In genomic region chr16:87496101-87496801, GRCh38 we compare ENCODE assay signal across 12 cellular contexts. TPM values are rescaled to one million over a fixed set of nuclear protein-coding genes. Genes with fewer than 3 reads are reported as not detected.
DNase-seq lines count a peak whose midpoint lies in the region; ATAC-seq and TF ChIP-seq lines count a peak whose summit lies in the region.
"Had no signal": no experiment of that assay in that cellular context is flagged by ENCODE, and none has a peak within 500 bp of the region (broad histone marks: within the 10 kb centered on the region; RNA-seq: fewer than 3 reads in every experiment).

No MANE protein-coding gene starts in this region.

- peaks cover 5% of the 10 kb centered on the region for H3K4me1 ChIP-seq in smooth muscle cell (ENCODE audit: low read depth)
- H3K4me1 ChIP-seq: breast epithelium had no signal

- H2AFZ ChIP-seq in smooth muscle cell (ENCODE audit: low read depth) = no peak overlapping the region

- POLR2A ChIA-PET in HEK293T (lab: Yijun Ruan, JAX) = no interaction called here

- H3K27me3 ChIP-seq in smooth muscle cell (ENCODE audit: low read depth) = no peaks in the 10 kb centered on the region
- H3K27me3 ChIP-seq: breast epithelium had no signal

- H3K4me1 Mint-ChIP-seq in central memory CD8-positive, alpha-beta T cell = peaks cover 31% of the 10 kb centered on the region
- peaks cover 26 to 44% of the 10 kb centered on the region in 2 donors for H3K4me1 Mint-ChIP-seq in stimulated activated naive B cell treated with anti-CD40 and anti-IgM and Interleukin-4, amounts not matched to agents 10 μg/mL and 1 μg/mL and 100 μg/mL, for 72 hours

- ATAC-seq in HG02759 (IDR thresholded peaks at IDR 0.05; ENCODE audit: unreplicated experiment) (peak; percentile 33), HG03095 (IDR thresholded peaks at IDR 0.05; ENCODE audit: unreplicated experiment) (no peak)
- peak; percentile 3 for ATAC-seq in central memory CD8-positive, alpha-beta T cell (replicated peaks; ENCODE audit: extremely low read depth, poor library complexity, severe bottlenecking)
- peak; percentile 80 to 83 for ATAC-seq in stimulated activated naive B cell treated with anti-CD40 and anti-IgM and Interleukin-4, amounts not matched to agents 10 μg/mL and 1 μg/mL and 100 μg/mL, for 72 hours (replicated peaks)
- ATAC-seq: naive thymus-derived CD8-positive, alpha-beta T cell had no signal

- no peak overlapping the region for H3K4me2 ChIP-seq in smooth muscle cell

- no peak for TF ChIP-seq CTCF in smooth muscle cell (IDR thresholded peaks at IDR 0.05; ENCODE audit: borderline replicate concordance, insufficient read depth, poor library complexity, severe bottlenecking)

- no peaks in the 10 kb centered on the region for H3K9me3 Mint-ChIP-seq in central memory CD8-positive, alpha-beta T cell
- no peaks in the 10 kb centered on the region for H3K9me3 Mint-ChIP-seq in stimulated activated naive B cell treated with anti-CD40 and anti-IgM and Interleukin-4, amounts not matched to agents 10 μg/mL and 1 μg/mL and 100 μg/mL, for 72 hours
- H3K9me3 Mint-ChIP-seq: naive thymus-derived CD8-positive, alpha-beta T cell had no signal

- H3F3A ChIP-seq in smooth muscle cell (ENCODE audit: low read depth) = peaks cover 8% of the 10 kb centered on the region

- peak; percentile 51 for DNase-seq in activated naive CD4-positive, alpha-beta T cell treated with Interleukin-2 at 50 U/mL for 16 hours
- DNase-seq in activated naive CD4-positive, alpha-beta T cell treated with anti-CD3 and anti-CD28 coated beads, Interleukin-2, amount 50 U/mL, for 16 hours = no peak
- DNase-seq in central memory CD8-positive, alpha-beta T cell (ENCODE audit: low spot score in 2 of 2) = peak in 1 of 2 donors; percentile 13
- peak; percentile 68 for DNase-seq in stimulated activated naive B cell treated with anti-CD40 and anti-IgM and Interleukin-4, amounts not matched to agents 10 μg/mL and 1 μg/mL and 100 μg/mL, for 72 hours
- DNase-seq in smooth muscle cell (lab: John Stamatoyannopoulos, UW; ENCODE audit: unreplicated experiment) (no peak), HEK293T (ENCODE audit: extremely low spot score) (no peak)
- DNase-seq: NCI-H1417 treated with DMSO at 0.1 percent for 48 hours, NCI-H82 had no signal

- no peak overlapping the region for H3K27ac ChIP-seq in smooth muscle cell (ENCODE audit: low read depth)
- H3K27ac ChIP-seq: breast epithelium had no signal

- H3K79me2 ChIP-seq in smooth muscle cell (ENCODE audit: low read depth) = peaks cover 5% of the 10 kb centered on the region

- 89% methylated on average over 13 of the region's 13 CpGs for WGBS in smooth muscle cell (ENCODE audit: low lambda C conversion rate)

- CTCF ChIA-PET in HEK293T (lab: Yijun Ruan, JAX) = interaction anchor here (1.0 kb wide), 1 partner anchor 75 kb away, joined by 3 read pairs; no protein-coding TSS in a partner anchor

- H3K4me3 Mint-ChIP-seq in central memory CD8-positive, alpha-beta T cell = peak overlapping the region; percentile 54
- H3K4me3 Mint-ChIP-seq in stimulated activated naive B cell treated with anti-CD40 and anti-IgM and Interleukin-4, amounts not matched to agents 10 μg/mL and 1 μg/mL and 100 μg/mL, for 72 hours = peak overlapping the region; percentile 31 to 55

- peaks cover 9% of the 10 kb centered on the region for H3K36me3 Mint-ChIP-seq in central memory CD8-positive, alpha-beta T cell (ENCODE audit: insufficient read depth)
- H3K36me3 Mint-ChIP-seq in stimulated activated naive B cell treated with anti-CD40 and anti-IgM and Interleukin-4, amounts not matched to agents 10 μg/mL and 1 μg/mL and 100 μg/mL, for 72 hours = peaks cover 2% of the 10 kb centered on the region in 2 donors
- H3K36me3 Mint-ChIP-seq: naive thymus-derived CD8-positive, alpha-beta T cell had no signal

- H3K27me3 Mint-ChIP-seq in central memory CD8-positive, alpha-beta T cell = no peaks in the 10 kb centered on the region
- peaks cover 52 to 67% of the 10 kb centered on the region in 2 donors for H3K27me3 Mint-ChIP-seq in stimulated activated naive B cell treated with anti-CD40 and anti-IgM and Interleukin-4, amounts not matched to agents 10 μg/mL and 1 μg/mL and 100 μg/mL, for 72 hours

- H3K27ac Mint-ChIP-seq in central memory CD8-positive, alpha-beta T cell (ENCODE audit: low read depth) = peak overlapping the region; percentile 81
- peak overlapping the region; percentile 84 for H3K27ac Mint-ChIP-seq in stimulated activated naive B cell treated with anti-CD40 and anti-IgM and Interleukin-4, amounts not matched to agents 10 μg/mL and 1 μg/mL and 100 μg/mL, for 72 hours

- no peaks in the 10 kb centered on the region for H3K9me3 ChIP-seq in smooth muscle cell (replicated peaks; ENCODE audit: low read depth)
- H3K9me3 ChIP-seq: breast epithelium had no signal

- H4K20me1 ChIP-seq in smooth muscle cell (ENCODE audit: low read depth) = peaks cover 8% of the 10 kb centered on the region

- H3K36me3 ChIP-seq in smooth muscle cell (ENCODE audit: low read depth) = no peaks in the 10 kb centered on the region
- H3K36me3 ChIP-seq: breast epithelium had no signal

- H3K9ac ChIP-seq in smooth muscle cell (ENCODE audit: low read depth) = no peak overlapping the region

- no peak overlapping the region for H3K4me3 ChIP-seq in smooth muscle cell
- H3K4me3 ChIP-seq: breast epithelium had no signal

TF ChIP-seq in HEK293T, 16 proteins besides CTCF, POLR2A, EP300 and RAD21:
- TF ChIP-seq PKNOX1 (IDR thresholded peaks at IDR 0.05) (no peak), SP1 (IDR thresholded peaks at IDR 0.05) (no peak), FOXK2 (IDR thresholded peaks at IDR 0.05) (no peak), BHLHE40 (IDR thresholded peaks at IDR 0.05; ENCODE audit: borderline replicate concordance) (no peak), NFRKB (IDR thresholded peaks at IDR 0.05) (no peak), SUZ12 (IDR thresholded peaks at IDR 0.05) (no peak), HDGF (IDR thresholded peaks at IDR 0.05; ENCODE audit: borderline replicate concordance) (no peak), L3MBTL2 (conservative IDR thresholded peaks at IDR 0.05) (no peak), CTBP1 (IDR thresholded peaks at IDR 0.05; ENCODE audit: borderline replicate concordance) (no peak), TARDBP (IDR thresholded peaks at IDR 0.05) (no peak), FOXA1 (IDR thresholded peaks at IDR 0.05) (no peak), ELF4 (IDR thresholded peaks at IDR 0.05) (no peak), ZNF384 (IDR thresholded peaks at IDR 0.05) (no peak), ARNT (IDR thresholded peaks at IDR 0.05) (no peak), FOXM1 (IDR thresholded peaks at IDR 0.05; ENCODE audit: borderline replicate concordance) (no peak), LEF1 (IDR thresholded peaks at IDR 0.05; ENCODE audit: borderline replicate concordance) (no peak)

RNA-seq across cellular contexts. Expression of gene ZCCHC14, which starts 3.4 kb away (rescaled TPM):
- 8.3 and 8.5 TPM in 2 replicates for total RNA-seq in smooth muscle cell
- polyA plus RNA-seq in smooth muscle cell = 4.6 and 4.8 TPM in 2 replicates

Comparison
In these comparisons a context has a peak if more than half of its experiments do, and no peak if none do; other contexts are left out.
1. DNase-seq: peak in activated naive CD4-positive, alpha-beta T cell treated with Interleukin-2 at 50 U/mL for 16 hours (single experiment) and stimulated activated naive B cell treated with anti-CD40 and anti-IgM and Interleukin-4, amounts not matched to agents 10 μg/mL and 1 μg/mL and 100 μg/mL, for 72 hours (single experiment); none in activated naive CD4-positive, alpha-beta T cell treated with anti-CD3 and anti-CD28 coated beads, Interleukin-2, amount 50 U/mL, for 16 hours (single experiment), smooth muscle cell (single experiment) and HEK293T (single experiment).